In the genomic region with DNA sequence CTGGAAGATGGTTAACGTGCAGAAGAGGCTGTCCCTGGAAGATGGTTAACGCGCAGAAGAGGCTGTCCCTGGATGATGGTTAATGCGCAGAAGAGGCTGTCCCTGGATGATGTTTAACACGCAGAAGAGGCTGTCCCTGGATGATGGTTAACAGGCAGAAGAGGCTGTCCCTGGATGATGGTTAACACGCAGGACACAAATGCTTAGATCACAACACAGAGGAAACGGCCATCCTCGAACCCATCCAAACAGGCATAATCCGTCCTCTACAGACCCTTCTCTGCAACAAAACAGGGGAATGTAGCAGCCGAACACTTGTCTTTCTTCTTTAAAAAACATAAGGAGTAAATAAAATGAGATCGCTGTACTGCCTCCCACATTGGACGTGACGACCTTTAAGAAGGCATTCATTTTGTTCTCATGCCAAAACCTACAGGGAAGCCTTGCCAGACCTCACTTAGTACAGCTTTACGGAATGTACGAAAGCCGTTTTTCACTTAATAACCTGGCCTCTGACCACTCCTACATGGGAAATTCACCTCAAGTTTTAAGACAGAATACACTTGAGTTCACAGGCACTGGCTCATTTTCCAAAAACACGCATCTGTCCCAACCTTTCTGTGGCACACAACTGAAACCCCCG, we compare ENCODE assay signal across 20 cellular contexts.
A peak's percentile ranks its signal among the peaks of the same experiment; 100 is the strongest.
DNase-seq lines count a peak whose midpoint lies in the region; ATAC-seq and TF ChIP-seq lines count a peak whose summit lies in the region.
"Had no signal": no experiment of that assay in that cellular context is flagged by ENCODE, and none has a peak within 500 bp of the region (broad histone marks: within the 10 kb centered on the region; RNA-seq: fewer than 3 reads in every experiment).

No MANE protein-coding gene starts in this region.

- dilution Hi-C loops in mammary epithelial cell (cut with HindIII; ENCODE audit: low sequenced_read_pairs), result no loop called here

- WGBS in mammary epithelial cell (ENCODE audit: low coverage, missing lambda C conversion rate), result 62% methylated on average over 18 of the region's 18 CpGs

- no peaks in the 10 kb centered on the region for H3K27me3 Mint-ChIP-seq in chondrocyte (ENCODE audit: low read depth)
- no peaks in the 10 kb centered on the region for H3K27me3 Mint-ChIP-seq in mesothelial cell of epicardium (ENCODE audit: low read depth)
- H3K27me3 Mint-ChIP-seq: CD4-positive, CD25-positive, alpha-beta regulatory T cell had no signal

- H3K36me3 Mint-ChIP-seq in chondrocyte (ENCODE audit: low read depth) (peaks cover 40% of the 10 kb centered on the region), mesothelial cell of epicardium (peaks cover 51% of the 10 kb centered on the region)

- no peaks in the 10 kb centered on the region for H3K79me2 ChIP-seq in mammary epithelial cell (ENCODE audit: insufficient read depth, low read length)

- no peak overlapping the region for H3K27ac ChIP-seq in left ventricle myocardium inferior (replicated peaks)
- H3K27ac ChIP-seq in stomach smooth muscle (ENCODE audit: low read length), result peak overlapping the region; percentile 31
- no peak overlapping the region for H3K27ac ChIP-seq in mammary epithelial cell (ENCODE audit: insufficient read depth, low read depth, low read length)
- H3K27ac ChIP-seq: 22Rv1, HL-60, RWPE1 had no signal

- H3K27ac Mint-ChIP-seq in chondrocyte (ENCODE audit: unreplicated experiment) (peak overlapping the region; percentile 51), mesothelial cell of epicardium (peak overlapping the region; percentile 87)
- H3K27ac Mint-ChIP-seq: B cell; CD4-positive, CD25-positive, alpha-beta regulatory T cell had no signal

- peaks cover 62% of the 10 kb centered on the region for H3K36me3 ChIP-seq in left ventricle myocardium inferior
- H3K36me3 ChIP-seq in stomach smooth muscle (ENCODE audit: control insufficient read depth in 2 of 2, insufficient read depth in 2 of 2, low read length in 2 of 2), result peaks cover 27 to 43% of the 10 kb centered on the region in 2 donors
- H3K36me3 ChIP-seq in mammary epithelial cell (ENCODE audit: insufficient read depth, low read length), result no peaks in the 10 kb centered on the region
- H3K36me3 ChIP-seq: HAP-1 had no signal

- CTCF ChIA-PET in mammary epithelial cell (lab: Charles Lee; ENCODE audit: low non-redundant PET), result no interaction called here

- no peaks in the 10 kb centered on the region for H3K27me3 ChIP-seq in left ventricle myocardium inferior (ENCODE audit: low read depth)
- no peaks in the 10 kb centered on the region for H3K27me3 ChIP-seq in stomach smooth muscle (ENCODE audit: control insufficient read depth in 1 of 2, insufficient read depth in 2 of 2, low read length in 2 of 2)
- no peaks in the 10 kb centered on the region for H3K27me3 ChIP-seq in mammary epithelial cell (ENCODE audit: insufficient read depth, low read length)

- no TSS peak for BruUV-seq in mammary epithelial cell (replicated peaks; lab: Mats Ljungman, UMichigan)

- H3K4me3 ChIP-seq in left ventricle myocardium inferior (no peak overlapping the region), stomach smooth muscle (ENCODE audit: low read length in 2 of 2) (peak overlapping the region in 1 of 2 donors; percentile 57), mammary epithelial cell (replicated peaks in 1 of 3; ENCODE audit: insufficient read depth in 1 of 3, low read depth in 2 of 3, low read length in 3 of 3) (no peak overlapping the region)
- H3K4me3 ChIP-seq: HAP-1 had no signal

- H3K4me1 ChIP-seq in left ventricle myocardium inferior (peaks cover 7% of the 10 kb centered on the region), stomach smooth muscle (ENCODE audit: control insufficient read depth, insufficient read depth, low read length) (peaks cover 10% of the 10 kb centered on the region), mammary epithelial cell (ENCODE audit: insufficient read depth, low read length) (no peaks in the 10 kb centered on the region)
- H3K4me1 ChIP-seq: Caco-2, HAP-1 had no signal

- TF ChIP-seq CTCF in left ventricle myocardium inferior (IDR thresholded peaks at IDR 0.05; ENCODE audit: borderline replicate concordance) (no peak), chondrocyte (IDR thresholded peaks at IDR 0.05) (no peak), mesothelial cell of epicardium (IDR thresholded peaks at IDR 0.05; ENCODE audit: unreplicated experiment) (no peak), mammary epithelial cell (conservative IDR thresholded peaks at IDR 0.05 in 1 of 2, IDR thresholded peaks at IDR 0.05 in 1 of 2; ENCODE audit: extremely low read depth in 1 of 2, insufficient read depth in 1 of 2, low read depth in 1 of 2, low read length in 2 of 2) (no peak), GM20000 (IDR thresholded peaks at IDR 0.05; ENCODE audit: extremely low read depth, missing control alignments) (no peak)

- H3K9me3 Mint-ChIP-seq in chondrocyte (ENCODE audit: low read depth) (peaks cover 8% of the 10 kb centered on the region), mesothelial cell of epicardium (peaks cover 4% of the 10 kb centered on the region)

- in situ Hi-C loops in mammary epithelial cell (cut with MboI; ENCODE audit: low sequenced_read_pairs in 2 of 2), result no loop called here

- H3K4me1 Mint-ChIP-seq in chondrocyte (ENCODE audit: low read depth) (peaks cover 35% of the 10 kb centered on the region), mesothelial cell of epicardium (peaks cover 47% of the 10 kb centered on the region)
- H3K4me1 Mint-ChIP-seq: B cell had no signal

- H3K9ac ChIP-seq in stomach smooth muscle (ENCODE audit: low read length in 2 of 2) (no peak overlapping the region), mammary epithelial cell (ENCODE audit: insufficient read depth, low read length) (no peak overlapping the region)

- ATAC-seq in Right ventricle myocardium inferior, result peak; percentile 46

- H3K9me3 ChIP-seq in left ventricle myocardium inferior (replicated peaks) (no peaks in the 10 kb centered on the region), stomach smooth muscle (ENCODE audit: control insufficient read depth in 2 of 2, low read length in 2 of 2) (no peaks in the 10 kb centered on the region), mammary epithelial cell (replicated peaks; ENCODE audit: insufficient read depth, low read length) (peaks cover 24% of the 10 kb centered on the region)
- H3K9me3 ChIP-seq: Caco-2, HAP-1 had no signal

- DNase-seq in Right ventricle myocardium inferior (ENCODE audit: missing footprints) (no peak), left ventricle myocardium inferior (no peak), chondrocyte (ENCODE audit: low spot score) (no peak), mesothelial cell of epicardium (ENCODE audit: low spot score in 2 of 2, unreplicated experiment in 2 of 2) (no peak), Kasumi-1 (lab: John Stamatoyannopoulos, UW) (no peak), mammary epithelial cell (no peak), GM20000 (ENCODE audit: low spot score) (no peak)
- DNase-seq: Caco-2; CD4-positive, CD25-positive, alpha-beta regulatory T cell; DMS153; EL; NCI-H187 treated with DMSO at 0.1 percent for 48 hours; NCI-H345; NCI-H526 treated with DMSO at 0.1 percent for 48 hours had no signal

- intact Hi-C loops in Right ventricle myocardium inferior (cut with DNase I), result no loop called here
- intact Hi-C loops in left ventricle myocardium inferior (cut with micrococcal nuclease), result no loop called here
- intact Hi-C loops in mammary epithelial cell (cut with micrococcal nuclease), result no loop called here

- H3K4me3 Mint-ChIP-seq in chondrocyte (ENCODE audit: unreplicated experiment) (no peak overlapping the region), mesothelial cell of epicardium (no peak overlapping the region)
- H3K4me3 Mint-ChIP-seq: B cell; CD4-positive, CD25-positive, alpha-beta regulatory T cell had no signal

- H4K20me1 ChIP-seq in mammary epithelial cell (ENCODE audit: insufficient read depth, low read length), result no peaks in the 10 kb centered on the region

- no peak overlapping the region for H3K4me2 ChIP-seq in mammary epithelial cell (ENCODE audit: insufficient read depth, low read depth, low read length)

- no peak overlapping the region for H2AFZ ChIP-seq in mammary epithelial cell (ENCODE audit: low read depth, low read length)
